In genomic region chr16:86681440-86681838, GRCh38 we compare ENCODE assay signal across 1 cellular context.
TF ChIP-seq lines count a peak whose summit lies in the region.

No MANE protein-coding gene starts in this region.

TF ChIP-seq in IMR-90, 13 proteins besides CTCF, POLR2A, EP300 and RAD21 (continued from another document):
- TF ChIP-seq MAZ (IDR thresholded peaks at IDR 0.05; ENCODE audit: borderline replicate concordance, low read depth, low read length): no peak
- TF ChIP-seq CHD1 (IDR thresholded peaks at IDR 0.05; ENCODE audit: low read depth, low read length): no peak
- TF ChIP-seq RFX5 (IDR thresholded peaks at IDR 0.05; ENCODE audit: low read depth, low read length): no peak
- TF ChIP-seq USF2 (IDR thresholded peaks at IDR 0.05; ENCODE audit: low read depth, low read length): no peak
- TF ChIP-seq FOS (IDR thresholded peaks at IDR 0.05; ENCODE audit: low read depth, low read length): no peak
- TF ChIP-seq SMC3 (IDR thresholded peaks at IDR 0.05; ENCODE audit: low read depth, low read length): no peak
